8 cellular contexts compared by ENCODE assay signal in the genomic region with DNA sequence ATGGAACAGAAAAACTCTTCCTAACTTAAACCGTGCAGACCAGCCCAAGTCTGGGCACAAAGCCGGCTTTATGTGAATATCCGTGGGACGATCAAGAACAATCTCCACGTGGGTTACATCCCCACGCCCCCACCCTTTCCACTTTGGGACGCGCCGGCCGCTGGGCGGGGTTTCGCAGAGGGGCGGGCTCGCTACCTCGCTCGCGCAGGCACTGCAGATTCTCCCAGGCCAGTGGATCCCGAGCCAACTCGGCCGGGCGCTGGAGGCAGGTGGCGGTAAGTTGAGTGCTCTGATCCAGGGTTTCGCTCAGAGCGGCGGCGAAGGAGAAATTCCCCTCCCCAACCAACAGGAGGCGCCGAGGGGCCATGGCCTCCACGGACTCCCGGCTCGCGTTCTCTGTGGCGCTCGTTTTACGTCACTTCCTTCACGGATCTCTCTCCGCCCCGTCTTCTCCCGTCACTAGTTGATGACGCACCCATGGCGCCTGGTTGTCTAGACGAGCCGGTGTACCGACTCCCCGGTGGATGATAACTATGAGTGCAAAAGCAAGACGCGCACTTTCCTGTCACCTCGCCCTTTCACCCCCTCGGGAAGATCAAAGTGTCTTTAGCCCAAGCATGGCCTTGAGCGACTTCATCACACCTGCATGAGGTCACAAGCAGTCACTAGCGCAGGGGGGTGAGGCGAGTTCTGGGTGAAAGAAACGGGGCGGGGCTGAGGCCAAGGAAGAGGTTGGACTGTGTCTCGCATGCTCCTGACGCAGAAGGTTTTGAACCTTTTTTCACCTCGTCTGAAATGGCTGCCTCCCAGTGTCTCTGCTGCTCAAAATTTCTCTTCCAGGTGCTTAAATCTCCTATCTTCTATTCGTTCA. TPM values are rescaled to one million over a fixed set of nuclear protein-coding genes. Genes with fewer than 3 reads are reported as not detected.
DNase-seq lines count a peak whose midpoint lies in the region; ATAC-seq and TF ChIP-seq lines count a peak whose summit lies in the region.

A gene with protein sequence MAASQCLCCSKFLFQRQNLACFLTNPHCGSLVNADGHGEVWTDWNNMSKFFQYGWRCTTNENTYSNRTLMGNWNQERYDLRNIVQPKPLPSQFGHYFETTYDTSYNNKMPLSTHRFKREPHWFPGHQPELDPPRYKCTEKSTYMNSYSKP (plus strand): TSS at position 776 of the 871 bp plus-strand sequence. CDS start 20 bp downstream, at position 796.
A gene with protein sequence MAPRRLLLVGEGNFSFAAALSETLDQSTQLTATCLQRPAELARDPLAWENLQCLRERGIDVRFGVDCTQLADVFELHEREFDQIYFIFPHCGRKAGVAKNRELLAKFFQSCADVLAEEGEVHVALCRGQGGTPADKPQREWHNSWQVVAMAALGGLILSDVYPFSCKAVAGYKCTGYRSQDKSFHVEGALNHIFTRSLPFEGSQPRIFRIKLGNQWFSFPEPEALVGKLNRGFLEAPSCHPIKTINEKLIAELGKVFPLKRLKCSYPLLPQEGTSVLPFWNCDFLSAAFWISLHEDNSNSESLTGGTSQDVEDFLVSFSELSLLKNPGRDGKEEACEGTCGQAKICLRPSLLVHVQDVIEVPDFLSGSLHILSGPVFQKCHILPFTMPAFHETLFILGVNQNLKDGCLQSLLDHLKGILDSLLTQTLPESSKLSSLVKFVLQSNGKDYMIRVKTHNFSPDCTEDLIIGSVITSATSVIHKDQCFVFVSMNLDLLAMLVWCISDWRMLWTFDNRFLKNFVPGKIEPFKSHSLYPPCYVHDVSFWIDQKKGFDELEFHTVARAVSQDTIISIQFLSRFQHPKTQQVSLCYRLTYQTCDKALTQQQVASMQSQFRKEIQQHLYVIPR (minus strand): TSS at position 400 of the 871 bp plus-strand sequence. CDS start 33 bp downstream, at position 367.

- peak; percentile 93 to 95 for TF ChIP-seq RAD21 in liver (IDR thresholded peaks at IDR 0.05)

- peaks cover 0 to 7% (median 3%) of the 10 kb centered on the region in 4 donors for H3K4me1 ChIP-seq in liver (ENCODE audit: control insufficient read depth in 4 of 4, insufficient read depth in 4 of 4, low read length in 3 of 4)

- POLR2A ChIA-PET in CD4-positive, alpha-beta T cell (lab: Charles Lee), result interaction anchor here (4.3 kb wide), 1 partner anchor 48 kb away, joined by 44 read pairs; no protein-coding TSS in a partner anchor

- H3K27me3 Mint-ChIP-seq in CD4-positive, alpha-beta T cell, result no peaks in the 10 kb centered on the region

- ATAC-seq in CD4-positive, alpha-beta T cell (ENCODE audit: poor library complexity), result peak; percentile 88
- peak; percentile 95 for ATAC-seq in GM19395 (IDR thresholded peaks at IDR 0.05; ENCODE audit: unreplicated experiment)
- ATAC-seq in HG03565 (IDR thresholded peaks at IDR 0.05; ENCODE audit: unreplicated experiment), result peak; percentile 86

- under 1% methylated on average over 58 of the region's 58 CpGs for WGBS in liver

- DNase-seq in CD4-positive, alpha-beta T cell, result peak; percentile 89 to 98 (median 92)
- DNase-seq in NCI-H748 treated with DMSO at 0.1 percent for 48 hours (lab: John Stamatoyannopoulos, UW), result peak; percentile 85
- DNase-seq in activated CD4-positive, alpha-beta T cell treated with anti-CD3 and anti-CD28 coated beads, Interleukin-2, amount 50 U/mL, for 48 hours, result peak; percentile 94 to 95
- DNase-seq in dermis microvascular lymphatic vessel endothelial cell (ENCODE audit: low read depth in 2 of 2), result peak; percentile 96 to 98
- DNase-seq in stimulated activated CD4-positive, alpha-beta T cell treated with anti-CD3 and anti-CD28 coated beads, Interleukin-4, amount 100 ng/mL, for 24 hours, result peak; percentile 95

- H3K27ac Mint-ChIP-seq in CD4-positive, alpha-beta T cell, result peak within 1 kb of the TSS; percentile 94

- H3K9me3 ChIP-seq in CD4-positive, alpha-beta T cell (ENCODE audit: control insufficient read depth, low read length), result no peaks in the 10 kb centered on the region
- no peaks in the 10 kb centered on the region for H3K9me3 ChIP-seq in liver (ENCODE audit: control insufficient read depth in 4 of 4, low read length in 3 of 4)

- TF ChIP-seq CTCF in CD4-positive, alpha-beta T cell (IDR thresholded peaks at IDR 0.05), result peak; percentile 98
- peak; percentile 98 for TF ChIP-seq CTCF in liver (IDR thresholded peaks at IDR 0.05; ENCODE audit: low read depth, low read length, missing input control)

- intact Hi-C loops in CD4-positive, alpha-beta T cell (cut with DNase I, micrococcal nuclease), result loop anchor here (1.0 to 5.0 kb wide), 9 partner anchors 8 to 338 kb away; a partner anchor contains a TSS

- peak within 1 kb of the TSS; percentile 97 for H3K27ac ChIP-seq in CD4-positive, alpha-beta T cell (ENCODE audit: low read depth, low read length)
- peak within 1 kb of the TSS; percentile 80 to 82 for H3K27ac ChIP-seq in liver (ENCODE audit: low read depth in 1 of 2, low read length in 2 of 2)

- peaks cover 18% of the 10 kb centered on the region for H3K4me1 Mint-ChIP-seq in CD4-positive, alpha-beta T cell (ENCODE audit: low read depth)

- H3K9me3 Mint-ChIP-seq in CD4-positive, alpha-beta T cell, result no peaks in the 10 kb centered on the region

- H3K9ac ChIP-seq in liver (ENCODE audit: low read depth in 1 of 2, low read length in 2 of 2), result peak within 1 kb of the TSS; percentile 34 to 96

- no peaks in the 10 kb centered on the region for H3K27me3 ChIP-seq in CD4-positive, alpha-beta T cell (ENCODE audit: control insufficient read depth, insufficient read depth, low read length)
- H3K27me3 ChIP-seq in liver (ENCODE audit: control insufficient read depth in 4 of 4, insufficient read depth in 4 of 4, low read length in 3 of 4), result no peaks in the 10 kb centered on the region

- H3K36me3 ChIP-seq in liver (ENCODE audit: control insufficient read depth in 4 of 4, insufficient read depth in 3 of 4, low read depth in 1 of 4, low read length in 3 of 4), result peaks cover 0 to 13% (median 1%) of the 10 kb centered on the region in 4 donors

- CTCF ChIA-PET in CD4-positive, alpha-beta T cell (lab: Charles Lee), result interaction anchor here (0.9 to 2.1 kb wide), 7 partner anchors 9 to 275 kb away, joined by 3 to 6 read pairs (median 3); no protein-coding TSS in a partner anchor

- peaks cover 36% of the 10 kb centered on the region for H3K36me3 Mint-ChIP-seq in CD4-positive, alpha-beta T cell (ENCODE audit: low read depth)

- peak within 1 kb of the TSS; percentile 53 to 77 (median 74) for H3K4me3 ChIP-seq in liver (ENCODE audit: low read depth in 1 of 3, low read length in 3 of 3)

- peak within 1 kb of the TSS; percentile 92 for H3K4me3 Mint-ChIP-seq in CD4-positive, alpha-beta T cell

TF ChIP-seq in liver, 16 proteins besides CTCF, POLR2A, EP300 and RAD21 (continues in another document):
- TF ChIP-seq FOXA1 (IDR thresholded peaks at IDR 0.05) (no peak), JUND (IDR thresholded peaks at IDR 0.05) (peak; percentile 75 to 93), EGR1 (IDR thresholded peaks at IDR 0.05; ENCODE audit: low read depth in 2 of 2) (no peak), NR2F2 (IDR thresholded peaks at IDR 0.05) (peak; percentile 56), FOXA2 (IDR thresholded peaks at IDR 0.05) (no peak), RXRA (IDR thresholded peaks at IDR 0.05) (peak; percentile 75 to 95), HNF4G (IDR thresholded peaks at IDR 0.05) (no peak), HNF4A (conservative IDR thresholded peaks at IDR 0.05) (peak; percentile 26 to 63)
- TF ChIP-seq, protein P1, sequence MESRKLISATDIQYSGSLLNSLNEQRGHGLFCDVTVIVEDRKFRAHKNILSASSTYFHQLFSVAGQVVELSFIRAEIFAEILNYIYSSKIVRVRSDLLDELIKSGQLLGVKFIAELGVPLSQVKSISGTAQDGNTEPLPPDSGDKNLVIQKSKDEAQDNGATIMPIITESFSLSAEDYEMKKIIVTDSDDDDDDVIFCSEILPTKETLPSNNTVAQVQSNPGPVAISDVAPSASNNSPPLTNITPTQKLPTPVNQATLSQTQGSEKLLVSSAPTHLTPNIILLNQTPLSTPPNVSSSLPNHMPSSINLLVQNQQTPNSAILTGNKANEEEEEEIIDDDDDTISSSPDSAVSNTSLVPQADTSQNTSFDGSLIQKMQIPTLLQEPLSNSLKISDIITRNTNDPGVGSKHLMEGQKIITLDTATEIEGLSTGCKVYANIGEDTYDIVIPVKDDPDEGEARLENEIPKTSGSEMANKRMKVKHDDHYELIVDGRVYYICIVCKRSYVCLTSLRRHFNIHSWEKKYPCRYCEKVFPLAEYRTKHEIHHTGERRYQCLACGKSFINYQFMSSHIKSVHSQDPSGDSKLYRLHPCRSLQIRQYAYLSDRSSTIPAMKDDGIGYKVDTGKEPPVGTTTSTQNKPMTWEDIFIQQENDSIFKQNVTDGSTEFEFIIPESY (IDR thresholded peaks at IDR 0.05), result peak; percentile 20
- TF ChIP-seq, protein P2, sequence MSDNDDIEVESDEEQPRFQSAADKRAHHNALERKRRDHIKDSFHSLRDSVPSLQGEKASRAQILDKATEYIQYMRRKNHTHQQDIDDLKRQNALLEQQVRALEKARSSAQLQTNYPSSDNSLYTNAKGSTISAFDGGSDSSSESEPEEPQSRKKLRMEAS (IDR thresholded peaks at IDR 0.05), result peak; percentile 82

RNA-seq across cellular contexts. Expression of the first gene that starts in this region (rescaled TPM):
- 10 to 100 TPM; 18.7 to 21.0 TPM for total RNA-seq in CD4-positive, alpha-beta T cell
- total RNA-seq in dermis microvascular lymphatic vessel endothelial cell (4.1 and 5.1 TPM in 2 replicates), liver (1 to 10 TPM; 6.2 to 8.2 TPM)
- polyA plus RNA-seq in liver, result 10 to 100 TPM; 19.3 to 27.8 TPM

RNA-seq across cellular contexts. Expression of the second gene that starts in this region (rescaled TPM):
- total RNA-seq in CD4-positive, alpha-beta T cell, result 1 to 10 TPM; 3.4 to 3.9 TPM
- total RNA-seq in dermis microvascular lymphatic vessel endothelial cell (1.3 and 1.4 TPM in 2 replicates), liver (1 to 10 TPM; 1.3 to 2.3 TPM)
- polyA plus RNA-seq in liver, result 1 to 10 TPM in 1 of 2 donors, under 1 TPM in 1; 0.95 to 1.3 TPM

Comparison
In these comparisons a context has a peak if more than half of its experiments do, and no peak if none do; other contexts are left out.
1. Peak in every context shown above with its lines: DNase-seq, ATAC-seq, H3K4me3 ChIP-seq and H3K27ac ChIP-seq.